1 cellular context compared by ENCODE assay signal in genomic region chr5:135466178-135467050, GRCh38.
TF ChIP-seq lines count a peak whose summit lies in the region.

No MANE protein-coding gene starts in this region.

TF ChIP-seq in HepG2, 621 proteins besides CTCF, POLR2A, EP300 and RAD21 (continued from another document):
- TF ChIP-seq, protein P1, sequence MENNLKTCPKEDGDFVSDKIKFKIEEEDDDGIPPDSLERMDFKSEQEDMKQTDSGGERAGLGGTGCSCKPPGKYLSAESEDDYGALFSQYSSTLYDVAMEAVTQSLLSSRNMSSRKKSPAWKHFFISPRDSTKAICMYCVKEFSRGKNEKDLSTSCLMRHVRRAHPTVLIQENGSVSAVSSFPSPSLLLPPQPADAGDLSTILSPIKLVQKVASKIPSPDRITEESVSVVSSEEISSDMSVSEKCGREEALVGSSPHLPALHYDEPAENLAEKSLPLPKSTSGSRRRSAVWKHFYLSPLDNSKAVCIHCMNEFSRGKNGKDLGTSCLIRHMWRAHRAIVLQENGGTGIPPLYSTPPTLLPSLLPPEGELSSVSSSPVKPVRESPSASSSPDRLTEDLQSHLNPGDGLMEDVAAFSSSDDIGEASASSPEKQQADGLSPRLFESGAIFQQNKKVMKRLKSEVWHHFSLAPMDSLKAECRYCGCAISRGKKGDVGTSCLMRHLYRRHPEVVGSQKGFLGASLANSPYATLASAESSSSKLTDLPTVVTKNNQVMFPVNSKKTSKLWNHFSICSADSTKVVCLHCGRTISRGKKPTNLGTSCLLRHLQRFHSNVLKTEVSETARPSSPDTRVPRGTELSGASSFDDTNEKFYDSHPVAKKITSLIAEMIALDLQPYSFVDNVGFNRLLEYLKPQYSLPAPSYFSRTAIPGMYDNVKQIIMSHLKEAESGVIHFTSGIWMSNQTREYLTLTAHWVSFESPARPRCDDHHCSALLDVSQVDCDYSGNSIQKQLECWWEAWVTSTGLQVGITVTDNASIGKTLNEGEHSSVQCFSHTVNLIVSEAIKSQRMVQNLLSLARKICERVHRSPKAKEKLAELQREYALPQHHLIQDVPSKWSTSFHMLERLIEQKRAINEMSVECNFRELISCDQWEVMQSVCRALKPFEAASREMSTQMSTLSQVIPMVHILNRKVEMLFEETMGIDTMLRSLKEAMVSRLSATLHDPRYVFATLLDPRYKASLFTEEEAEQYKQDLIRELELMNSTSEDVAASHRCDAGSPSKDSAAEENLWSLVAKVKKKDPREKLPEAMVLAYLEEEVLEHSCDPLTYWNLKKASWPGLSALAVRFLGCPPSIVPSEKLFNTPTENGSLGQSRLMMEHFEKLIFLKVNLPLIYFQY (CRISPR knock-in tag; IDR thresholded peaks at IDR 0.05; ENCODE audit: borderline replicate concordance): no peak
- TF ChIP-seq ZNF772 (CRISPR knock-in tag; IDR thresholded peaks at IDR 0.05): 0 out of 2 replicates have a peak, but pooled peaks have one; percentile 45
- TF ChIP-seq THAP9 (CRISPR knock-in tag; IDR thresholded peaks at IDR 0.05; ENCODE audit: borderline replicate concordance): no peak
- TF ChIP-seq MXD4 (CRISPR knock-in tag; IDR thresholded peaks at IDR 0.05): no peak
- no peak for TF ChIP-seq NKX3-1 (CRISPR knock-in tag; IDR thresholded peaks at IDR 0.05)
- TF ChIP-seq EEA1 (CRISPR knock-in tag; IDR thresholded peaks at IDR 0.05; ENCODE audit: borderline replicate concordance): no peak
- TF ChIP-seq ZNF883 (CRISPR knock-in tag; IDR thresholded peaks at IDR 0.05; ENCODE audit: not compliant biosample characterization): peak; percentile 65
- TF ChIP-seq ZNF850 (CRISPR knock-in tag; conservative IDR thresholded peaks at IDR 0.05): no peak
- TF ChIP-seq RBM39 (IDR thresholded peaks at IDR 0.05; ENCODE audit: low read depth, low read length, poor library complexity, severe bottlenecking): peak; percentile 69
- TF ChIP-seq, protein P2, sequence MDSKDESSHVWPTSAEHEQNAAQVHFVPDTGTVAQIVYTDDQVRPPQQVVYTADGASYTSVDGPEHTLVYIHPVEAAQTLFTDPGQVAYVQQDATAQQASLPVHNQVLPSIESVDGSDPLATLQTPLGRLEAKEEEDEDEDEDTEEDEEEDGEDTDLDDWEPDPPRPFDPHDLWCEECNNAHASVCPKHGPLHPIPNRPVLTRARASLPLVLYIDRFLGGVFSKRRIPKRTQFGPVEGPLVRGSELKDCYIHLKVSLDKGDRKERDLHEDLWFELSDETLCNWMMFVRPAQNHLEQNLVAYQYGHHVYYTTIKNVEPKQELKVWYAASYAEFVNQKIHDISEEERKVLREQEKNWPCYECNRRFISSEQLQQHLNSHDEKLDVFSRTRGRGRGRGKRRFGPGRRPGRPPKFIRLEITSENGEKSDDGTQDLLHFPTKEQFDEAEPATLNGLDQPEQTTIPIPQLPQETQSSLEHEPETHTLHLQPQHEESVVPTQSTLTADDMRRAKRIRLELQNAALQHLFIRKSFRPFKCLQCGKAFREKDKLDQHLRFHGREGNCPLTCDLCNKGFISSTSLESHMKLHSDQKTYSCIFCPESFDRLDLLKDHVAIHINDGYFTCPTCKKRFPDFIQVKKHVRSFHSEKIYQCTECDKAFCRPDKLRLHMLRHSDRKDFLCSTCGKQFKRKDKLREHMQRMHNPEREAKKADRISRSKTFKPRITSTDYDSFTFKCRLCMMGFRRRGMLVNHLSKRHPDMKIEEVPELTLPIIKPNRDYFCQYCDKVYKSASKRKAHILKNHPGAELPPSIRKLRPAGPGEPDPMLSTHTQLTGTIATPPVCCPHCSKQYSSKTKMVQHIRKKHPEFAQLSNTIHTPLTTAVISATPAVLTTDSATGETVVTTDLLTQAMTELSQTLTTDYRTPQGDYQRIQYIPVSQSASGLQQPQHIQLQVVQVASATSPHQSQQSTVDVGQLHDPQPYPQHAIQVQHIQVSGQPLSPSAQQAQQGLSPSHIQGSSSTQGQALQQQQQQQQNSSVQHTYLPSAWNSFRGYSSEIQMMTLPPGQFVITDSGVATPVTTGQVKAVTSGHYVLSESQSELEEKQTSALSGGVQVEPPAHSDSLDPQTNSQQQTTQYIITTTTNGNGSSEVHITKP (CRISPR knock-in tag; IDR thresholded peaks at IDR 0.05; ENCODE audit: low read depth): 0 out of 2 replicates have a peak, but pooled peaks have one; percentile 40
- TF ChIP-seq PAF1 (CRISPR knock-in tag; IDR thresholded peaks at IDR 0.05): no peak
- TF ChIP-seq MED1 (CRISPR knock-in tag; IDR thresholded peaks at IDR 0.05): no peak
- 0 out of 2 replicates have a peak, but pooled peaks have one; percentile 65 for TF ChIP-seq MTF2 (CRISPR knock-in tag; IDR thresholded peaks at IDR 0.05; ENCODE audit: borderline replicate concordance)
- TF ChIP-seq NR2F2 (IDR thresholded peaks at IDR 0.05; ENCODE audit: borderline replicate concordance, low read depth): no peak
- peak; percentile 60; the same call in 1 of the 2 replicates for TF ChIP-seq SMC3 (IDR thresholded peaks at IDR 0.05; ENCODE audit: low read length)
- TF ChIP-seq PITX1 (CRISPR knock-in tag; IDR thresholded peaks at IDR 0.05): no peak
- TF ChIP-seq NAIF1 (CRISPR knock-in tag; IDR thresholded peaks at IDR 0.05; ENCODE audit: borderline replicate concordance): peak; percentile 90
- 0 out of 2 replicates have a peak, but pooled peaks have one; percentile 29 for TF ChIP-seq YEATS2 (CRISPR knock-in tag; IDR thresholded peaks at IDR 0.05; ENCODE audit: borderline replicate concordance)
- TF ChIP-seq RXRA (CRISPR knock-in tag; IDR thresholded peaks at IDR 0.05): peak; percentile 29; the same call in 1 of the 2 replicates
- TF ChIP-seq ZNF547 (CRISPR knock-in tag; IDR thresholded peaks at IDR 0.05): 0 out of 2 replicates have a peak, but pooled peaks have one; percentile 35
- TF ChIP-seq TMF1 (CRISPR knock-in tag; IDR thresholded peaks at IDR 0.05; ENCODE audit: low read depth): no peak
- TF ChIP-seq ZBTB49 (CRISPR knock-in tag; IDR thresholded peaks at IDR 0.05; ENCODE audit: borderline replicate concordance): no peak
- peak; percentile 54; the same call in 1 of the 2 replicates for TF ChIP-seq ZNF501 (CRISPR knock-in tag; IDR thresholded peaks at IDR 0.05)
- TF ChIP-seq LCORL (IDR thresholded peaks at IDR 0.05): no peak
- TF ChIP-seq LCORL (CRISPR knock-in tag; IDR thresholded peaks at IDR 0.05): 0 out of 2 replicates have a peak, but pooled peaks have one; percentile 34
- TF ChIP-seq CREB1 (IDR thresholded peaks at IDR 0.05): no peak
- no peak for TF ChIP-seq CREB1 (CRISPR knock-in tag; IDR thresholded peaks at IDR 0.05)
- no peak for TF ChIP-seq CBX5 (CRISPR knock-in tag; IDR thresholded peaks at IDR 0.05; ENCODE audit: borderline replicate concordance)
- TF ChIP-seq ZFX (CRISPR knock-in tag; IDR thresholded peaks at IDR 0.05; ENCODE audit: low read depth): peak; percentile 33; the same call in 1 of the 2 replicates
- 0 out of 2 replicates have a peak, but pooled peaks have one; percentile 26 for TF ChIP-seq HOXA3 (CRISPR knock-in tag; IDR thresholded peaks at IDR 0.05)
- TF ChIP-seq CEBPB (IDR thresholded peaks at IDR 0.05; ENCODE audit: borderline replicate concordance, low read depth, low read length): no peak
- no peak for TF ChIP-seq NR2F1 (CRISPR knock-in tag; IDR thresholded peaks at IDR 0.05)
